Comparison of ENCODE assay signal across 18 cellular contexts in genomic region chr13:80118507-80118906, GRCh38.
"Had no signal": no experiment of that assay in that cellular context is flagged by ENCODE, and none has a peak within 500 bp of the region (broad histone marks: within the 10 kb centered on the region; RNA-seq: fewer than 3 reads in every experiment).

No MANE protein-coding gene starts in this region.

- H3K9me3 ChIP-seq: SK-N-SH had no signal

- H3K27ac ChIP-seq: KMS-11 had no signal

- H3K9ac ChIP-seq: KMS-11, SK-N-SH had no signal

- DNase-seq: IMR-90, MM.1S, NCI-H1092 treated with DMSO at 0.1 percent for 48 hours, NCI-H1436, NCI-H187, NCI-H2029, NCI-H2081 treated with DMSO at 0.1 percent for 48 hours, NCI-H2171, NCI-H226, NCI-H446, NCI-H510A, NCI-H524 treated with DMSO at 0.1 percent for 48 hours, NCI-H69, NCI-H774, Right ventricle myocardium superior, RPMI8226, SK-N-SH had no signal

- H3K4me2 ChIP-seq: KMS-11, SK-N-SH had no signal
